ENCODE assay signal across 8 cellular contexts in genomic region chrX:155026727-155027508, GRCh38. TPM values are rescaled to one million over a fixed set of nuclear protein-coding genes. Genes with fewer than 3 reads are reported as not detected.
DNase-seq lines count a peak whose midpoint lies in the region; TF ChIP-seq lines count a peak whose summit lies in the region.

TSS of gene FUNDC2 (plus strand) at chrX:155026844. CDS start at chrX:155026939, 95 bp downstream.

- no peaks in the 10 kb centered on the region for H3K27me3 ChIP-seq in neuronal stem cell (ENCODE audit: control insufficient read depth in 3 of 3, insufficient read depth in 3 of 3, low read depth in 1 of 3, low read length in 3 of 3)

- no peaks in the 10 kb centered on the region for H3K79me1 ChIP-seq in neuronal stem cell (ENCODE audit: low read depth, low read length)

- no peaks in the 10 kb centered on the region for H3K36me3 Mint-ChIP-seq in HFFc6 (ENCODE audit: low read depth)

- TF ChIP-seq CTCF in HFFc6 (IDR thresholded peaks at IDR 0.05) (no peak), subcutaneous adipose tissue (IDR thresholded peaks at IDR 0.05; ENCODE audit: low read depth) (no peak)

- no peaks in the 10 kb centered on the region for H3K9me3 ChIP-seq in neuronal stem cell (replicated peaks in 1 of 2; ENCODE audit: control insufficient read depth in 2 of 2, insufficient read depth in 1 of 2, low read depth in 1 of 2, low read length in 2 of 2)

- H3K9me3 Mint-ChIP-seq in HFFc6: no peaks in the 10 kb centered on the region

- no peak within 1 kb of the TSS for H2BK5ac ChIP-seq in neuronal stem cell (ENCODE audit: low read length)

- peaks cover 12% of the 10 kb centered on the region for H3K4me1 Mint-ChIP-seq in HFFc6 (ENCODE audit: low read depth)

- H2BK12ac ChIP-seq in neuronal stem cell (ENCODE audit: low read length): no peak within 1 kb of the TSS

- no peaks in the 10 kb centered on the region for H3K36me3 ChIP-seq in neuronal stem cell (replicated peaks in 1 of 2; ENCODE audit: control insufficient read depth in 2 of 2, insufficient read depth in 2 of 2, low read length in 2 of 2)

- peak within 1 kb of the TSS; percentile 70 for H3K9ac ChIP-seq in neuronal stem cell (ENCODE audit: low read depth, low read length, poor library complexity)

- H2AFZ ChIP-seq in neuronal stem cell (ENCODE audit: low read length): peak within 1 kb of the TSS; percentile 89

- H3K27me3 Mint-ChIP-seq in HFFc6 (ENCODE audit: insufficient read depth): no peaks in the 10 kb centered on the region; the same call in none of the 2 replicates

- in situ Hi-C loops in SK-MEL-5 (cut with HindIII; ENCODE audit: low pct_unique_long_range_greater_than_20kb, low sequenced_read_pairs): no loop called here

- H3K14ac ChIP-seq in neuronal stem cell (ENCODE audit: low read length): no peak within 1 kb of the TSS

- peak within 1 kb of the TSS; percentile 77 to 92 for H3K4me3 ChIP-seq in neuronal stem cell (ENCODE audit: low read length in 2 of 2)

- no peak within 1 kb of the TSS for H4K91ac ChIP-seq in neuronal stem cell (ENCODE audit: low read depth, low read length, poor library complexity)

- H3K23ac ChIP-seq in neuronal stem cell (ENCODE audit: low read depth, low read length, poor library complexity): no peak within 1 kb of the TSS

- H2AK5ac ChIP-seq in neuronal stem cell (ENCODE audit: low read depth, low read length): no peak within 1 kb of the TSS

- H2BK15ac ChIP-seq in neuronal stem cell (ENCODE audit: low read length): no peak within 1 kb of the TSS

- H3K4me1 ChIP-seq in neuronal stem cell (ENCODE audit: control insufficient read depth in 2 of 2, insufficient read depth in 1 of 2, low read depth in 1 of 2, low read length in 2 of 2): no peaks in the 10 kb centered on the region

- no peak within 1 kb of the TSS for H3K4ac ChIP-seq in neuronal stem cell (ENCODE audit: low read length)

- H2BK120ac ChIP-seq in neuronal stem cell (ENCODE audit: low read depth, low read length): no peak within 1 kb of the TSS

- no peak within 1 kb of the TSS for H4K8ac ChIP-seq in neuronal stem cell (ENCODE audit: low read depth, low read length)

- no CpG with 5 or more reads among the region's 82 CpGs for WGBS in neuronal stem cell (ENCODE audit: extremely low coverage in 2 of 2, insufficient read length in 2 of 2, insufficient replicate concordance in 1 of 2), 2 donors

- peak within 1 kb of the TSS; percentile 80 for H3K18ac ChIP-seq in neuronal stem cell (ENCODE audit: low read length)

- peak within 1 kb of the TSS; percentile 81 for H3K27ac ChIP-seq in neuronal stem cell (replicated peaks; ENCODE audit: low read length)

- DNase-seq in GM04504 (ENCODE audit: low read depth): peak; percentile 77
- DNase-seq in HFFc6: peak; percentile 94
- peak; percentile 95 for DNase-seq in NAMALWA (ENCODE audit: low spot score)
- DNase-seq in SK-MEL-5 (ENCODE audit: low read depth, low spot score): peak; percentile 91
- peak; percentile 93 for DNase-seq in activated naive CD4-positive, alpha-beta T cell treated with Interleukin-2 at 50 U/mL for 16 hours
- peak; percentile 78 for DNase-seq in foreskin melanocyte
- DNase-seq in neuronal stem cell (ENCODE audit: low spot score): peak; percentile 81

- H3K4me2 ChIP-seq in neuronal stem cell (ENCODE audit: insufficient read depth, low read length, poor library complexity, severe bottlenecking): peak within 1 kb of the TSS; percentile 56

- H3K4me3 Mint-ChIP-seq in HFFc6: peak within 1 kb of the TSS; percentile 90

- peak within 1 kb of the TSS; percentile 95 for H3K27ac Mint-ChIP-seq in HFFc6

RNA-seq across cellular contexts. Expression of gene FUNDC2, which starts in this region (rescaled TPM):
- total RNA-seq in HFFc6 (2021; fragmentation: NEBNext Ultra II Directional; extraction: Animal tissue kit (Norgen Biotek cat#: 25700)): 10 to 100 TPM; 50.8 to 55.7 (median 53.3) TPM
- 70.0 and 81.8 TPM in 2 replicates for total RNA-seq in SK-MEL-5 (2014; rRNA removed; shearing (Covaris generic))
- polyA plus RNA-seq in SK-MEL-5 (2015; cell fraction: cytosol; rRNA removed): 36.0 and 44.4 TPM in 2 replicates
- polyA plus RNA-seq in SK-MEL-5 (2015; cell fraction: nucleus; rRNA removed): 14.8 and 25.0 TPM in 2 replicates
- polyA plus RNA-seq in neuronal stem cell (2013, experiment 1 of 2): 85.6 TPM
- 77.9 TPM for polyA plus RNA-seq in neuronal stem cell (2013, experiment 2 of 2)
- total RNA-seq in subcutaneous adipose tissue: 10 to 100 TPM; 46.1 to 83.5 (median 69.6) TPM

Comparison
In these comparisons a context has a peak if more than half of its experiments do, and no peak if none do; other contexts are left out.
1. Peak in every context shown above with its lines: DNase-seq, H3K4me3 ChIP-seq and H3K27ac ChIP-seq.